In the genomic region with DNA sequence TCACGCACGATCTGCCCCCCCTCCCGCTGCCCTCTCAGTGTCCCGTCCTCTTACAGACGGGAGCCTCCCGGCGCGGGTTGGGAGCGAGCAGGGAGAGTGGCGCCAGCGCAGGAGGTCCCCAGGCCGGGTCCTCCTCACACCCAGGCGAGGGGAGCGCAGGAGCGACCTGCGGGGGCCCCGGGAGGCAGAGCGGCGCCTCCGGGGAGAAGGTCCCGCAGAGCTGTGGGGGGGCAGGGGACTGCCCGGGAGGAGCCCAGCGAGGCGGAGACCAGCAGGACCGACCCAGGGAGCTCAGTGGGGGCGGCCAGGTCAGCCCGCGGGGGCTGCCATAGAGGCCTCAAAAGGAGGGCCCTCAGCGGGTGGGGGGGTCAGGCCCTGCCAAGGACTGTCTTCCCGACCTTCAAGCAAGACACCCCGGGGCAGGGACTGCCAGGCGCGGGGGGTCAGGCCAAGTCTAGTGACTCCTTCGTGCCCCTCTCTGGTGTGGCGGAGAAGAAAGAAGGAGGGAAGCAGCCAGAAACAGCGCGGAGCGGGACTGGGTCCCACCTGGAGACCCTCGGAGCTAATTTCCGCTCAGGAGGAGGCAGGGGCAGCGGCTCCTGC, we compare ENCODE assay signal across 21 cellular contexts.
DNase-seq lines count a peak whose midpoint lies in the region; ATAC-seq and TF ChIP-seq lines count a peak whose summit lies in the region.
"Had no signal": no experiment of that assay in that cellular context is flagged by ENCODE, and none has a peak within 500 bp of the region (broad histone marks: within the 10 kb centered on the region; RNA-seq: fewer than 3 reads in every experiment).

No MANE protein-coding gene starts in this region.

- no peak overlapping the region for H3K4me3 Mint-ChIP-seq in glutamatergic neuron (ENCODE audit: unreplicated experiment)
- no peak overlapping the region for H3K4me3 Mint-ChIP-seq in CD8-positive, alpha-beta memory T cell
- H3K4me3 Mint-ChIP-seq in MCF 10A (ENCODE audit: unreplicated experiment) = no peak overlapping the region
- H3K4me3 Mint-ChIP-seq: T-cell, type B pancreatic cell had no signal

- H2BK120ac ChIP-seq in neuronal stem cell (ENCODE audit: low read depth, low read length) = no peak overlapping the region

- BruUV-seq in MCF 10A (replicated peaks; lab: Mats Ljungman, UMichigan) = no TSS peak

- H3K27ac ChIP-seq in left ventricle myocardium inferior (replicated peaks) (no peak overlapping the region), neuronal stem cell (replicated peaks; ENCODE audit: low read length) (no peak overlapping the region), urinary bladder (ENCODE audit: low read depth) (peak overlapping the region; percentile 64)
- H3K27ac ChIP-seq in CD8-positive, alpha-beta memory T cell (ENCODE audit: low read depth, low read length) = no peak overlapping the region
- H3K27ac ChIP-seq: adrenal gland had no signal

- DNase-seq in left ventricle myocardium inferior = no peak
- DNase-seq in Right ventricle myocardium inferior (ENCODE audit: missing footprints) = no peak
- DNase-seq in glutamatergic neuron = peak; percentile 28
- no peak for DNase-seq in neuronal stem cell (ENCODE audit: low spot score)
- no peak for DNase-seq in G401 (ENCODE audit: low spot score)
- DNase-seq in CD8-positive, alpha-beta memory T cell = no peak
- no peak for DNase-seq in MCF 10A (ENCODE audit: unreplicated experiment)
- DNase-seq: 8988T; activated CD4-positive, alpha-beta T cell treated with anti-CD3 and anti-CD28 coated beads for 48 hours; adrenal gland; BE2C; Kasumi-1; NCI-H1092 treated with DMSO at 0.1 percent for 48 hours; NCI-H2081 treated with DMSO at 0.1 percent for 48 hours; NCI-H524 treated with DMSO at 0.1 percent for 48 hours; SIG-M5; T-cell had no signal

- H3K4me1 ChIP-seq in left ventricle myocardium inferior = peaks cover 46% of the 10 kb centered on the region
- peaks cover 7 to 27% of the 10 kb centered on the region in 2 donors for H3K4me1 ChIP-seq in neuronal stem cell (ENCODE audit: control insufficient read depth in 2 of 2, insufficient read depth in 1 of 2, low read depth in 1 of 2, low read length in 2 of 2)
- peaks cover 2% of the 10 kb centered on the region for H3K4me1 ChIP-seq in urinary bladder (ENCODE audit: insufficient read depth)
- peaks cover 18% of the 10 kb centered on the region for H3K4me1 ChIP-seq in CD8-positive, alpha-beta memory T cell (ENCODE audit: insufficient read depth, low read length)

- no CpG with 5 or more reads among the region's 41 CpGs for WGBS in neuronal stem cell (ENCODE audit: extremely low coverage in 2 of 2, insufficient read length in 2 of 2, insufficient replicate concordance in 1 of 2), 2 donors
- 43% methylated on average over 41 of the region's 41 CpGs for WGBS in urinary bladder

- H3K14ac ChIP-seq in neuronal stem cell (ENCODE audit: low read length) = no peak overlapping the region

- H3K23ac ChIP-seq in neuronal stem cell (ENCODE audit: low read depth, low read length, poor library complexity) = peak overlapping the region; percentile 82

- H3K9me3 Mint-ChIP-seq in glutamatergic neuron (ENCODE audit: unreplicated experiment) (no peaks in the 10 kb centered on the region), MCF 10A (ENCODE audit: unreplicated experiment) (no peaks in the 10 kb centered on the region)
- no peaks in the 10 kb centered on the region for H3K9me3 Mint-ChIP-seq in CD8-positive, alpha-beta memory T cell
- H3K9me3 Mint-ChIP-seq: activated T-helper 2 cell treated with anti-CD3 and anti-CD28 coated beads, Interferon-gamma antibody, Interleukin-2, Interleukin-4, amounts not matched to agents 10 μg/mL and 5 μg/mL and 100 μg/mL, durations not matched to agents 14 hours and 24 hours and 36 hours; nephron; T-cell; type B pancreatic cell had no signal

- no peaks in the 10 kb centered on the region for H3K79me1 ChIP-seq in neuronal stem cell (ENCODE audit: low read depth, low read length)

- H3K27ac Mint-ChIP-seq in glutamatergic neuron (ENCODE audit: unreplicated experiment) (no peak overlapping the region), MCF 10A (ENCODE audit: low read depth, unreplicated experiment) (no peak overlapping the region)
- no peak overlapping the region for H3K27ac Mint-ChIP-seq in CD8-positive, alpha-beta memory T cell
- H3K27ac Mint-ChIP-seq: activated T-helper 2 cell treated with anti-CD3 and anti-CD28 coated beads, Interferon-gamma antibody, Interleukin-2, Interleukin-4, amounts not matched to agents 10 μg/mL and 5 μg/mL and 100 μg/mL, durations not matched to agents 14 hours and 24 hours and 36 hours; T-cell; type B pancreatic cell had no signal

- H3K27me3 Mint-ChIP-seq in glutamatergic neuron (ENCODE audit: unreplicated experiment) (peaks cover 2% of the 10 kb centered on the region), MCF 10A (ENCODE audit: insufficient read depth, unreplicated experiment) (no peaks in the 10 kb centered on the region)
- H3K27me3 Mint-ChIP-seq in CD8-positive, alpha-beta memory T cell = peaks cover 5 to 16% of the 10 kb centered on the region in 2 donors

- peaks cover 4% of the 10 kb centered on the region for H3K36me3 Mint-ChIP-seq in glutamatergic neuron (ENCODE audit: unreplicated experiment)
- no peaks in the 10 kb centered on the region for H3K36me3 Mint-ChIP-seq in CD8-positive, alpha-beta memory T cell
- H3K36me3 Mint-ChIP-seq in MCF 10A (ENCODE audit: insufficient read depth, unreplicated experiment) = no peaks in the 10 kb centered on the region
- H3K36me3 Mint-ChIP-seq: T-cell, type B pancreatic cell had no signal

- H3K4me2 ChIP-seq in neuronal stem cell (ENCODE audit: insufficient read depth, low read length, poor library complexity, severe bottlenecking) = peak overlapping the region; percentile 58

- intact Hi-C loops in left ventricle myocardium inferior (cut with micrococcal nuclease) (no loop called here), Right ventricle myocardium inferior (cut with DNase I) (no loop called here), MCF 10A (cut with micrococcal nuclease) (no loop called here)

- H4K8ac ChIP-seq in neuronal stem cell (ENCODE audit: low read depth, low read length) = no peak overlapping the region

- no peak overlapping the region for H2BK12ac ChIP-seq in neuronal stem cell (ENCODE audit: low read length)

- H2BK15ac ChIP-seq in neuronal stem cell (ENCODE audit: low read length) = peak overlapping the region; percentile 74

- peaks cover 14% of the 10 kb centered on the region for H3K4me1 Mint-ChIP-seq in glutamatergic neuron (ENCODE audit: low read depth, unreplicated experiment)
- H3K4me1 Mint-ChIP-seq in CD8-positive, alpha-beta memory T cell = peaks cover 14 to 32% (median 18%) of the 10 kb centered on the region in 3 donors
- H3K4me1 Mint-ChIP-seq in MCF 10A (ENCODE audit: insufficient read depth, unreplicated experiment) = peaks cover 6% of the 10 kb centered on the region

- H3K4me3 ChIP-seq in left ventricle myocardium inferior (peak overlapping the region; percentile 32), neuronal stem cell (ENCODE audit: low read length in 2 of 2) (peak overlapping the region in 1 of 2 donors; percentile 53), urinary bladder (ENCODE audit: low read depth, low read length) (peak overlapping the region; percentile 0)
- no peak overlapping the region for H3K4me3 ChIP-seq in CD8-positive, alpha-beta memory T cell (ENCODE audit: low read length)

- ATAC-seq in Right ventricle myocardium inferior = no peak
- ATAC-seq: T-cell had no signal

- no peak for TF ChIP-seq CTCF in left ventricle myocardium inferior (IDR thresholded peaks at IDR 0.05; ENCODE audit: borderline replicate concordance)
- TF ChIP-seq CTCF in glutamatergic neuron (IDR thresholded peaks at IDR 0.05; ENCODE audit: partially characterized antibody, unreplicated experiment) = no peak
- no peak for TF ChIP-seq CTCF in MCF 10A (IDR thresholded peaks at IDR 0.05; ENCODE audit: unreplicated experiment)

- no peaks in the 10 kb centered on the region for H3K36me3 ChIP-seq in left ventricle myocardium inferior
- no peaks in the 10 kb centered on the region for H3K36me3 ChIP-seq in neuronal stem cell (replicated peaks in 1 of 2; ENCODE audit: control insufficient read depth in 2 of 2, insufficient read depth in 2 of 2, low read length in 2 of 2)
- H3K36me3 ChIP-seq in urinary bladder (ENCODE audit: insufficient read depth) = no peaks in the 10 kb centered on the region
- H3K36me3 ChIP-seq in CD8-positive, alpha-beta memory T cell (ENCODE audit: insufficient read depth, low read length) = no peaks in the 10 kb centered on the region
- H3K36me3 ChIP-seq: adrenal gland, BE2C had no signal

- in situ Hi-C loops in G401 (cut with HindIII; ENCODE audit: low sequenced_read_pairs) = no loop called here

- CTCF ChIA-PET in CD8-positive, alpha-beta memory T cell (lab: Charles Lee) = no interaction called here
- CTCF ChIA-PET in MCF 10A (lab: Yijun Ruan, JAX) = no interaction called here

- no peak overlapping the region for H4K91ac ChIP-seq in neuronal stem cell (ENCODE audit: low read depth, low read length, poor library complexity)

- H2AK5ac ChIP-seq in neuronal stem cell (ENCODE audit: low read depth, low read length) = no peak overlapping the region

- H3K4ac ChIP-seq in neuronal stem cell (ENCODE audit: low read length) = no peak overlapping the region

- H3K9me3 ChIP-seq in left ventricle myocardium inferior (replicated peaks) (no peaks in the 10 kb centered on the region), neuronal stem cell (replicated peaks in 1 of 2; ENCODE audit: control insufficient read depth in 2 of 2, insufficient read depth in 1 of 2, low read depth in 1 of 2, low read length in 2 of 2) (no peaks in the 10 kb centered on the region)
- H3K9me3 ChIP-seq in CD8-positive, alpha-beta memory T cell (ENCODE audit: low read length) = no peaks in the 10 kb centered on the region
- H3K9me3 ChIP-seq: adrenal gland, BE2C had no signal

- H2BK5ac ChIP-seq in neuronal stem cell (ENCODE audit: low read length) = no peak overlapping the region

- H3K27me3 ChIP-seq in left ventricle myocardium inferior (ENCODE audit: low read depth) (peaks cover 32% of the 10 kb centered on the region), neuronal stem cell (ENCODE audit: control insufficient read depth in 3 of 3, insufficient read depth in 3 of 3, low read depth in 1 of 3, low read length in 3 of 3) (peaks cover 0 to 10% (median 0%) of the 10 kb centered on the region in 3 experiments)
- no peaks in the 10 kb centered on the region for H3K27me3 ChIP-seq in CD8-positive, alpha-beta memory T cell (ENCODE audit: insufficient read depth, low read length, poor library complexity, severe bottlenecking)
- H3K27me3 ChIP-seq: adrenal gland, BE2C had no signal

- H2AFZ ChIP-seq in neuronal stem cell (ENCODE audit: low read length) = no peak overlapping the region

- H3K9ac ChIP-seq in neuronal stem cell (ENCODE audit: low read depth, low read length, poor library complexity) = no peak overlapping the region

- H3K18ac ChIP-seq in neuronal stem cell (ENCODE audit: low read length) = peak overlapping the region; percentile 93

- POLR2A ChIA-PET in CD8-positive, alpha-beta memory T cell (lab: Charles Lee) = no interaction called here
- POLR2A ChIA-PET in MCF 10A (lab: Yijun Ruan, JAX) = interaction anchor here (0.7 kb wide), 1 partner anchor 243 kb away, joined by 4 read pairs; no protein-coding TSS in a partner anchor
